9 cellular contexts compared by ENCODE assay signal in the genomic region with DNA sequence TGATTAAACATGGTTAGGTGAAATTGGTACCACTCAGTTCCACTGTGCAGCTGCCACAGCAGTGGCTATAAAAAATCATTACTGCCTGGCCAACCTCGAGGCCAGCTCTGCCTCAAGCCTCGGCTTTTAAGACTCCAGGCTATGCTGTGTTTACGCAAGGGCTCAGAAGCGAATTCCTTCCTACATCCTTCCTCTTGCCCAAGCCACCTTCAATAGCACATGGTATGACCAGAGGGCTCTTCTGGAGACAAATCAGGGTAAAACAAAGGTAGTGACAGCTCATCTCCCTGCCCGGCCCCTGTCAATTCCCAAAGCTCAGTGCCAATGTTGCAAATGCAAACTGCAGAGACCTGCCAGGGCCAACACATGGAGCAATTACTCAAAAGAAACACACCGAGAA. TPM values are rescaled to one million over a fixed set of nuclear protein-coding genes. Genes with fewer than 3 reads are reported as not detected.
DNase-seq lines count a peak whose midpoint lies in the region; ATAC-seq and TF ChIP-seq lines count a peak whose summit lies in the region.
"Had no signal": no experiment of that assay in that cellular context is flagged by ENCODE, and none has a peak within 500 bp of the region (broad histone marks: within the 10 kb centered on the region; RNA-seq: fewer than 3 reads in every experiment).

No MANE protein-coding gene starts in this region.

- peak overlapping the region; percentile 79 to 89 (median 86); a peak in 6 of 7 replicates for H3K27ac Mint-ChIP-seq in H9
- H3K27ac Mint-ChIP-seq in progenitor cell of endocrine pancreas, result peak overlapping the region; percentile 81
- no peak overlapping the region for H3K27ac Mint-ChIP-seq in naive thymus-derived CD8-positive, alpha-beta T cell
- no peak overlapping the region for H3K27ac Mint-ChIP-seq in stimulated activated effector memory CD8-positive, alpha-beta T cell treated with anti-CD3 and anti-CD28 coated beads, Interleukin-12 subunit alpha, Interleukin-12 subunit beta, amount 100 ng/mL, for 72 hours

- no peak overlapping the region for H3K4me3 ChIP-seq in fibroblast of villous mesenchyme (ENCODE audit: low read depth, low read length)

- H2BK5ac ChIP-seq in H9 (ENCODE audit: insufficient read length, low read length), result no peak overlapping the region

- H3K79me2 ChIP-seq in H9 (ENCODE audit: insufficient read depth, low read length), result peaks cover 2% of the 10 kb centered on the region; the same call in 1 of the 2 replicates

- no peak overlapping the region for H2AFZ ChIP-seq in H9 (ENCODE audit: low read length)

- H3K23me2 ChIP-seq in H9 (ENCODE audit: insufficient read length, low read depth, low read length, poor library complexity, severe bottlenecking), result no peaks in the 10 kb centered on the region

- H4K20me1 ChIP-seq in H9 (ENCODE audit: control insufficient read depth, insufficient read depth, insufficient read length), result no peaks in the 10 kb centered on the region

- no peak overlapping the region for H3K14ac ChIP-seq in H9 (ENCODE audit: insufficient read depth, low read length)

- H3K36me3 Mint-ChIP-seq in H9 (ENCODE audit: insufficient read depth in 1 of 3, low read depth in 3 of 3) (peaks cover 0 to 19% (median 4%) of the 10 kb centered on the region in 3 experiments; a peak in 3 of 7 replicates), progenitor cell of endocrine pancreas (ENCODE audit: insufficient read depth) (peaks cover 7% of the 10 kb centered on the region)
- H3K36me3 Mint-ChIP-seq in naive thymus-derived CD8-positive, alpha-beta T cell, result no peaks in the 10 kb centered on the region
- no peaks in the 10 kb centered on the region for H3K36me3 Mint-ChIP-seq in stimulated activated effector memory CD8-positive, alpha-beta T cell treated with anti-CD3 and anti-CD28 coated beads, Interleukin-12 subunit alpha, Interleukin-12 subunit beta, amount 100 ng/mL, for 72 hours

- H2BK20ac ChIP-seq in H9 (ENCODE audit: low read depth, low read length, poor library complexity, severe bottlenecking), result no peak overlapping the region

- DNase-seq in H9, result no peak
- DNase-seq in fibroblast of villous mesenchyme (ENCODE audit: low read depth), result peak; percentile 94
- no peak for DNase-seq in progenitor cell of endocrine pancreas (ENCODE audit: low spot score, unreplicated experiment)
- no peak for DNase-seq in DMS 273 treated with DMSO at 0.1 percent for 48 hours (lab: John Stamatoyannopoulos, UW)
- no peak for DNase-seq in naive thymus-derived CD8-positive, alpha-beta T cell
- DNase-seq in stimulated activated effector memory CD8-positive, alpha-beta T cell treated with anti-CD3 and anti-CD28 coated beads, Interleukin-12 subunit alpha, Interleukin-12 subunit beta, amount 100 ng/mL, for 72 hours (ENCODE audit: low spot score in 2 of 2), result no peak
- DNase-seq: activated gamma-delta T cell had no signal

- H2BK12ac ChIP-seq in H9 (ENCODE audit: insufficient read length, low read depth, low read length), result no peak overlapping the region

- H4K5ac ChIP-seq in H9 (ENCODE audit: insufficient read length, low read depth, low read length), result no peak overlapping the region

- POLR2A ChIA-PET in naive thymus-derived CD8-positive, alpha-beta T cell (lab: Charles Lee), result no interaction called here

- no peak overlapping the region for H3K9ac ChIP-seq in H9 (ENCODE audit: extremely low read depth, insufficient read length, low read length)

- no peak overlapping the region for H2BK120ac ChIP-seq in H9 (ENCODE audit: low read depth, low read length, poor library complexity, severe bottlenecking)

- no CpG with 5 or more reads among the region's 6 CpGs for WGBS in H9 (ENCODE audit: extremely low coverage, insufficient read length, low lambda C conversion rate)

- H2BK15ac ChIP-seq in H9 (ENCODE audit: low read depth, low read length), result no peak overlapping the region

- H3K4me2 ChIP-seq in H9 (ENCODE audit: insufficient read depth, insufficient read length, low read length), result no peak overlapping the region

- H2AK5ac ChIP-seq in H9 (ENCODE audit: insufficient read length, low read length), result no peak overlapping the region

- H3K4ac ChIP-seq in H9 (ENCODE audit: low read depth, low read length), result no peak overlapping the region

- H3K9me3 ChIP-seq in H9 (ENCODE audit: control insufficient read depth, low read depth, low read length), result no peaks in the 10 kb centered on the region

- peak overlapping the region in 1 of 2 experiments; percentile 15; a peak in 1 of 5 replicates for H3K4me3 Mint-ChIP-seq in H9
- H3K4me3 Mint-ChIP-seq in progenitor cell of endocrine pancreas (ENCODE audit: low read depth), result no peak overlapping the region
- H3K4me3 Mint-ChIP-seq in naive thymus-derived CD8-positive, alpha-beta T cell, result no peak overlapping the region
- H3K4me3 Mint-ChIP-seq in stimulated activated effector memory CD8-positive, alpha-beta T cell treated with anti-CD3 and anti-CD28 coated beads, Interleukin-12 subunit alpha, Interleukin-12 subunit beta, amount 100 ng/mL, for 72 hours, result no peak overlapping the region

- H3K9me3 Mint-ChIP-seq in H9 (no peaks in the 10 kb centered on the region), progenitor cell of endocrine pancreas (ENCODE audit: low read depth) (no peaks in the 10 kb centered on the region)
- no peaks in the 10 kb centered on the region for H3K9me3 Mint-ChIP-seq in naive thymus-derived CD8-positive, alpha-beta T cell
- no peaks in the 10 kb centered on the region for H3K9me3 Mint-ChIP-seq in stimulated activated effector memory CD8-positive, alpha-beta T cell treated with anti-CD3 and anti-CD28 coated beads, Interleukin-12 subunit alpha, Interleukin-12 subunit beta, amount 100 ng/mL, for 72 hours

- H3K23ac ChIP-seq in H9 (ENCODE audit: insufficient read length, low read depth, low read length), result no peak overlapping the region

- H3K27ac ChIP-seq in H9 (ENCODE audit: insufficient read length, low read depth, low read length), result no peak overlapping the region

- no peak overlapping the region for H3K18ac ChIP-seq in H9 (ENCODE audit: insufficient read length, low read depth, low read length)

- no peaks in the 10 kb centered on the region for H3K79me1 ChIP-seq in H9 (ENCODE audit: insufficient read depth, low read depth, low read length, poor library complexity, severe bottlenecking)

- H3K27me3 Mint-ChIP-seq in H9 (ENCODE audit: low read depth) (no peaks in the 10 kb centered on the region), progenitor cell of endocrine pancreas (peaks cover 3% of the 10 kb centered on the region)
- peaks cover 17 to 65% (median 29%) of the 10 kb centered on the region in 5 donors for H3K27me3 Mint-ChIP-seq in naive thymus-derived CD8-positive, alpha-beta T cell

- no peak overlapping the region for H4K8ac ChIP-seq in H9 (replicated peaks; ENCODE audit: insufficient read length, low read depth, low read length)

- H3K27me3 ChIP-seq in H9 (ENCODE audit: insufficient read depth, low read length), result no peaks in the 10 kb centered on the region

- H3T11ph ChIP-seq in H9 (ENCODE audit: low read length), result no peak overlapping the region

- H3K4me1 Mint-ChIP-seq in H9 (peaks cover 58 to 59% of the 10 kb centered on the region in 2 experiments), progenitor cell of endocrine pancreas (ENCODE audit: low read depth) (peaks cover 47% of the 10 kb centered on the region)
- H3K4me1 Mint-ChIP-seq in naive thymus-derived CD8-positive, alpha-beta T cell, result no peaks in the 10 kb centered on the region
- no peaks in the 10 kb centered on the region for H3K4me1 Mint-ChIP-seq in stimulated activated effector memory CD8-positive, alpha-beta T cell treated with anti-CD3 and anti-CD28 coated beads, Interleukin-12 subunit alpha, Interleukin-12 subunit beta, amount 100 ng/mL, for 72 hours

- peaks cover 20% of the 10 kb centered on the region for H3K4me1 ChIP-seq in H9 (ENCODE audit: insufficient read depth, low read length)

- H3K56ac ChIP-seq in H9 (ENCODE audit: insufficient read length, low read depth, low read length), result no peak overlapping the region

- peak; percentile 47 for ATAC-seq in SK-N-SH treated with all-trans-retinoic acid at 6 μM for 48 hours
- ATAC-seq in HG02981 (IDR thresholded peaks at IDR 0.05; ENCODE audit: unreplicated experiment), result no peak
- no peak for ATAC-seq in naive thymus-derived CD8-positive, alpha-beta T cell
- ATAC-seq in stimulated activated effector memory CD8-positive, alpha-beta T cell treated with anti-CD3 and anti-CD28 coated beads, Interleukin-12 subunit alpha, Interleukin-12 subunit beta, amount 100 ng/mL, for 72 hours, result no peak

- no peak overlapping the region for H4K91ac ChIP-seq in H9 (ENCODE audit: insufficient read length, low read depth, low read length)

- TF ChIP-seq CTCF in H9 (conservative IDR thresholded peaks at IDR 0.05), result no peak
- no peak for TF ChIP-seq CTCF in fibroblast of villous mesenchyme (IDR thresholded peaks at IDR 0.05; ENCODE audit: insufficient read depth, low read depth, low read length)
- TF ChIP-seq CTCF in progenitor cell of endocrine pancreas (IDR thresholded peaks at IDR 0.05; ENCODE audit: unreplicated experiment), result no peak

TF ChIP-seq in SK-N-SH treated with all-trans-retinoic acid at 6 μM for 48 hours, 23 proteins besides CTCF, POLR2A, EP300 and RAD21 (continues in another document):
- TF ChIP-seq ZC3H10 (CRISPR knock-in tag; IDR thresholded peaks at IDR 0.05), result no peak
- TF ChIP-seq, protein P1, sequence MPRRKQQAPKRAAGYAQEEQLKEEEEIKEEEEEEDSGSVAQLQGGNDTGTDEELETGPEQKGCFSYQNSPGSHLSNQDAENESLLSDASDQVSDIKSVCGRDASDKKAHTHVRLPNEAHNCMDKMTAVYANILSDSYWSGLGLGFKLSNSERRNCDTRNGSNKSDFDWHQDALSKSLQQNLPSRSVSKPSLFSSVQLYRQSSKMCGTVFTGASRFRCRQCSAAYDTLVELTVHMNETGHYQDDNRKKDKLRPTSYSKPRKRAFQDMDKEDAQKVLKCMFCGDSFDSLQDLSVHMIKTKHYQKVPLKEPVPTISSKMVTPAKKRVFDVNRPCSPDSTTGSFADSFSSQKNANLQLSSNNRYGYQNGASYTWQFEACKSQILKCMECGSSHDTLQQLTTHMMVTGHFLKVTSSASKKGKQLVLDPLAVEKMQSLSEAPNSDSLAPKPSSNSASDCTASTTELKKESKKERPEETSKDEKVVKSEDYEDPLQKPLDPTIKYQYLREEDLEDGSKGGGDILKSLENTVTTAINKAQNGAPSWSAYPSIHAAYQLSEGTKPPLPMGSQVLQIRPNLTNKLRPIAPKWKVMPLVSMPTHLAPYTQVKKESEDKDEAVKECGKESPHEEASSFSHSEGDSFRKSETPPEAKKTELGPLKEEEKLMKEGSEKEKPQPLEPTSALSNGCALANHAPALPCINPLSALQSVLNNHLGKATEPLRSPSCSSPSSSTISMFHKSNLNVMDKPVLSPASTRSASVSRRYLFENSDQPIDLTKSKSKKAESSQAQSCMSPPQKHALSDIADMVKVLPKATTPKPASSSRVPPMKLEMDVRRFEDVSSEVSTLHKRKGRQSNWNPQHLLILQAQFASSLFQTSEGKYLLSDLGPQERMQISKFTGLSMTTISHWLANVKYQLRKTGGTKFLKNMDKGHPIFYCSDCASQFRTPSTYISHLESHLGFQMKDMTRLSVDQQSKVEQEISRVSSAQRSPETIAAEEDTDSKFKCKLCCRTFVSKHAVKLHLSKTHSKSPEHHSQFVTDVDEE (CRISPR knock-in tag; IDR thresholded peaks at IDR 0.05), result no peak

RNA-seq across cellular contexts. Expression of gene NUAK1, which starts 31.9 kb away (rescaled TPM):
- total RNA-seq in H9 (2021), result 9.5 and 10.1 TPM in 2 replicates
- 82.8 and 84.6 TPM in 2 replicates for total RNA-seq in fibroblast of villous mesenchyme
- total RNA-seq in progenitor cell of endocrine pancreas, result 7.6 and 9.7 TPM in 2 replicates
- total RNA-seq in naive thymus-derived CD8-positive, alpha-beta T cell, result not detected
- polyA plus RNA-seq in naive thymus-derived CD8-positive, alpha-beta T cell, result under 1 TPM in 1 of 3 donors, not detected in 2; 0.08 TPM

Comparison
In these comparisons a context has a peak if more than half of its experiments do, and no peak if none do; other contexts are left out.
1. H3K27ac Mint-ChIP-seq: peak in H9 (3 of 3) and progenitor cell of endocrine pancreas (single experiment); none in naive thymus-derived CD8-positive, alpha-beta T cell (0 of 10) and stimulated activated effector memory CD8-positive, alpha-beta T cell treated with anti-CD3 and anti-CD28 coated beads, Interleukin-12 subunit alpha, Interleukin-12 subunit beta, amount 100 ng/mL, for 72 hours (single experiment).